In genomic region chr4:159101983-159102622, GRCh38 we compare ENCODE assay signal across 8 cellular contexts. TPM values are rescaled to one million over a fixed set of nuclear protein-coding genes. Genes with fewer than 3 reads are reported as not detected.
DNase-seq lines count a peak whose midpoint lies in the region; ATAC-seq, FAIRE-seq and TF ChIP-seq lines count a peak whose summit lies in the region.

No MANE protein-coding gene starts in this region.

- peak overlapping the region; percentile 76 for H2AFZ ChIP-seq in astrocyte (ENCODE audit: low read depth, low read length)

- 45% methylated on average over 14 of the region's 14 CpGs for WGBS in liver
- WGBS in urinary bladder, result 32% methylated on average over 14 of the region's 14 CpGs

- H3K36me3 ChIP-seq in astrocyte (ENCODE audit: insufficient read depth, low read length) (no peaks in the 10 kb centered on the region), liver (ENCODE audit: control insufficient read depth in 4 of 4, insufficient read depth in 3 of 4, low read depth in 1 of 4, low read length in 3 of 4) (no peaks in the 10 kb centered on the region), urinary bladder (ENCODE audit: insufficient read depth) (no peaks in the 10 kb centered on the region)

- peaks cover 15% of the 10 kb centered on the region for H3K27me3 Mint-ChIP-seq in activated naive CD4-positive, alpha-beta T cell treated with anti-CD3 and anti-CD28 coated beads, Interleukin-2, amount 10 ng/mL, durations not matched to agents 7 days and 5 days
- no peaks in the 10 kb centered on the region for H3K27me3 Mint-ChIP-seq in astrocyte (ENCODE audit: low read depth, unreplicated experiment)

- H3K9me3 ChIP-seq in astrocyte (ENCODE audit: insufficient read depth, low read depth, low read length) (no peaks in the 10 kb centered on the region), liver (ENCODE audit: control insufficient read depth in 4 of 4, low read length in 3 of 4) (no peaks in the 10 kb centered on the region)

- H3K4me1 ChIP-seq in astrocyte (ENCODE audit: insufficient read depth, low read length), result peaks cover 21% of the 10 kb centered on the region
- H3K4me1 ChIP-seq in liver (ENCODE audit: control insufficient read depth in 4 of 4, insufficient read depth in 4 of 4, low read length in 3 of 4), result peaks cover 0 to 27% (median 20%) of the 10 kb centered on the region in 4 donors
- no peaks in the 10 kb centered on the region for H3K4me1 ChIP-seq in urinary bladder (ENCODE audit: insufficient read depth)

- H3K4me3 ChIP-seq in astrocyte (ENCODE audit: insufficient read depth, low read depth, low read length) (peak overlapping the region; percentile 84), liver (ENCODE audit: low read depth in 1 of 3, low read length in 3 of 3) (peak overlapping the region; percentile 49 to 98 (median 68)), urinary bladder (ENCODE audit: low read depth, low read length) (peak overlapping the region; percentile 82)

- H4K20me1 ChIP-seq in astrocyte (ENCODE audit: insufficient read depth, low read length), result peaks cover 29% of the 10 kb centered on the region

- H3K9ac ChIP-seq in astrocyte (ENCODE audit: low read length) (peak overlapping the region; percentile 98), liver (ENCODE audit: low read depth in 1 of 2, low read length in 2 of 2) (peak overlapping the region; percentile 49 to 55)

- ATAC-seq in HG03175 (IDR thresholded peaks at IDR 0.05; ENCODE audit: unreplicated experiment), result no peak

- TF ChIP-seq RAD21 in liver (IDR thresholded peaks at IDR 0.05), result no peak

- no peak for DNase-seq in activated naive CD4-positive, alpha-beta T cell treated with anti-CD3 and anti-CD28 coated beads, Interleukin-2, amount 10 ng/mL, durations not matched to agents 7 days and 5 days
- DNase-seq in activated naive CD4-positive, alpha-beta T cell (lab: John Stamatoyannopoulos, UW), result no peak
- no peak for DNase-seq in astrocyte (ENCODE audit: low read depth)
- no peak for DNase-seq in HuH-7 (ENCODE audit: low spot score)
- no peak for DNase-seq in stimulated activated CD4-positive, alpha-beta T cell treated with anti-CD3 and anti-CD28 coated beads, Interleukin-15, amount 100 ng/mL, for 24 hours

- H3K27me3 ChIP-seq in astrocyte (ENCODE audit: insufficient read depth, low read length) (no peaks in the 10 kb centered on the region), liver (ENCODE audit: control insufficient read depth in 4 of 4, insufficient read depth in 4 of 4, low read length in 3 of 4) (no peaks in the 10 kb centered on the region)

- H3K36me3 Mint-ChIP-seq in activated naive CD4-positive, alpha-beta T cell treated with anti-CD3 and anti-CD28 coated beads, Interleukin-2, amount 10 ng/mL, durations not matched to agents 7 days and 5 days, result no peaks in the 10 kb centered on the region
- H3K36me3 Mint-ChIP-seq in astrocyte (ENCODE audit: low read depth, unreplicated experiment), result no peaks in the 10 kb centered on the region

- peak overlapping the region; percentile 73 for H3K27ac Mint-ChIP-seq in activated naive CD4-positive, alpha-beta T cell treated with anti-CD3 and anti-CD28 coated beads, Interleukin-2, amount 10 ng/mL, durations not matched to agents 7 days and 5 days
- peak overlapping the region; percentile 76 for H3K27ac Mint-ChIP-seq in astrocyte (ENCODE audit: unreplicated experiment)

- peak overlapping the region; percentile 91 for H3K4me2 ChIP-seq in astrocyte (ENCODE audit: low read length)

- H3K9me3 Mint-ChIP-seq in activated naive CD4-positive, alpha-beta T cell treated with anti-CD3 and anti-CD28 coated beads, Interleukin-2, amount 10 ng/mL, durations not matched to agents 7 days and 5 days, result no peaks in the 10 kb centered on the region
- no peaks in the 10 kb centered on the region for H3K9me3 Mint-ChIP-seq in astrocyte (ENCODE audit: unreplicated experiment)

- peak overlapping the region; percentile 73 for H3K4me3 Mint-ChIP-seq in activated naive CD4-positive, alpha-beta T cell treated with anti-CD3 and anti-CD28 coated beads, Interleukin-2, amount 10 ng/mL, durations not matched to agents 7 days and 5 days
- H3K4me3 Mint-ChIP-seq in astrocyte (ENCODE audit: unreplicated experiment), result peak overlapping the region; percentile 87

- no peak for FAIRE-seq in astrocyte (lab: Jason Lieb, UNC)

- CTCF ChIA-PET in activated naive CD4-positive, alpha-beta T cell treated with anti-CD3 and anti-CD28 coated beads, Interleukin-2, amount 10 ng/mL, durations not matched to agents 7 days and 5 days (lab: Charles Lee), result interaction anchor here (0.6 kb wide), 1 partner anchor 91 kb away, joined by 3 read pairs; no protein-coding TSS in a partner anchor

- TF ChIP-seq CTCF in astrocyte (IDR thresholded peaks at IDR 0.05; ENCODE audit: insufficient read depth, low read depth, low read length) (no peak), liver (IDR thresholded peaks at IDR 0.05; ENCODE audit: low read depth, low read length, missing input control) (no peak)

- peaks cover 35% of the 10 kb centered on the region for H3K79me2 ChIP-seq in astrocyte (ENCODE audit: insufficient read depth, low read length)

- H3K27ac ChIP-seq in astrocyte (ENCODE audit: low read depth, low read length), result no peak overlapping the region
- H3K27ac ChIP-seq in liver (ENCODE audit: low read depth in 1 of 2, low read length in 2 of 2), result peak overlapping the region; percentile 29 to 76
- H3K27ac ChIP-seq in urinary bladder (ENCODE audit: low read depth), result no peak overlapping the region

- peaks cover 42% of the 10 kb centered on the region for H3K4me1 Mint-ChIP-seq in activated naive CD4-positive, alpha-beta T cell treated with anti-CD3 and anti-CD28 coated beads, Interleukin-2, amount 10 ng/mL, durations not matched to agents 7 days and 5 days
- peaks cover 19% of the 10 kb centered on the region for H3K4me1 Mint-ChIP-seq in astrocyte (ENCODE audit: low read depth, unreplicated experiment)

TF ChIP-seq in liver, 16 proteins besides CTCF, POLR2A, EP300 and RAD21:
- TF ChIP-seq EGR1 (IDR thresholded peaks at IDR 0.05; ENCODE audit: low read depth in 2 of 2) (no peak), YY1 (IDR thresholded peaks at IDR 0.05) (no peak), TAF1 (conservative IDR thresholded peaks at IDR 0.05) (no peak), SP1 (IDR thresholded peaks at IDR 0.05) (no peak), ATF3 (IDR thresholded peaks at IDR 0.05) (no peak), HNF4G (IDR thresholded peaks at IDR 0.05) (no peak), MAX (IDR thresholded peaks at IDR 0.05) (no peak), FOXA2 (IDR thresholded peaks at IDR 0.05) (no peak), REST (IDR thresholded peaks at IDR 0.05) (no peak), HNF4A (conservative IDR thresholded peaks at IDR 0.05) (no peak), NR2F2 (IDR thresholded peaks at IDR 0.05) (no peak)

RNA-seq across cellular contexts. Expression of gene RAPGEF2, which starts 0.8 kb away (rescaled TPM):
- total RNA-seq in astrocyte, result 50.9 and 59.0 TPM in 2 replicates
- total RNA-seq in liver, result 10 to 100 TPM; 54.8 to 90.4 TPM
- 1 to 10 TPM; 7.3 to 9.6 TPM for polyA plus RNA-seq in liver
- 78.7 TPM for total RNA-seq in urinary bladder
- polyA plus RNA-seq in urinary bladder, result 13.6 TPM

Comparison
In these comparisons a context has a peak if more than half of its experiments do, and no peak if none do; other contexts are left out.
1. H3K27ac ChIP-seq: peak in liver (2 of 2); none in astrocyte (single experiment) and urinary bladder (single experiment).
2. Peak in every context shown above with its lines, with median percentiles within 50 percentile points of each other: H3K4me3 ChIP-seq.